2 cellular contexts compared by ENCODE assay signal in the genomic region with DNA sequence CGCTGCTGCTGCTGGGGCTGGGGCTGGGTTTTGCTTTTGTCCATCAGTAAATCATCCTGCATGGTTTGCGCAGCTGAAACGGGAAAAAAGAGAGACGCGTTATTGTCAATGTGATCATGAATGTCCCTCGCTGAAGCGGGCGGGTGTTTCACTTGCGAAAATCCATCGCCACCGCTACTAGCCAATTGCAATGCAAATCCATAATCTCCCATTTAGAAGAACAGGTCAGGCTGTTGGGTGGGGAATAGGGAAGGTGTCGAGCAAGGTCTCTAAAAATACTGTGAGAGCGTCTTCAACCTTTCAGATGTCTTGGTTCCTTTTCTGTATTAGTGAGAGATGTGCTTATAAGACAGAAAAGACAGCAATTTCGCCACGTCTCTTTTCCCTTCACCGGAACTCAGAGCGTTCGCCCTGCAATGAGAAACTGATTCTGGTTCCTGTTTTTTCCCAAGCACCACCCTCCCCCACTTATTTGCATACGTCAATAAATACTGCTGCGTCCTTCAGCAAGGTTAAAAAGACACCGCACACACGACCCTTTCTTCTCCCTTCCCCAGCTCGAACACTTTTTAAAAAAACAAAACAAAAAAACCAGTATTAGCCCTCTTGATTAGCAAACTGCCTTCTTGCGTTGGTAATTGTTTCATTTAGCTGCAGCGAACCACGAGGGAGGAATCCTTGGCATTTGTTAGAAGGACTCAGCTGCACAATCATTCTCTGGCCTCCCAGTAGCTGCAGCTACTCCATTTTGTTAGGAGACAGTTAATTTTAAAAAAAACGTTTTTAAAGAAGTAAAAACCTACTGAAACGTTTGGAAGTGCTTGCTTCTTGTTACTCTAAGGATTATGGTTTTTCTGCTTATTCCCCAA.
A peak's percentile ranks its signal among the peaks of the same experiment; 100 is the strongest.
TF ChIP-seq lines count a peak whose summit lies in the region.

No MANE protein-coding gene starts in this region.

TF ChIP-seq in WTC11, 78 proteins besides CTCF, POLR2A, EP300 and RAD21 (continued from another document):
- TF ChIP-seq, protein P1, sequence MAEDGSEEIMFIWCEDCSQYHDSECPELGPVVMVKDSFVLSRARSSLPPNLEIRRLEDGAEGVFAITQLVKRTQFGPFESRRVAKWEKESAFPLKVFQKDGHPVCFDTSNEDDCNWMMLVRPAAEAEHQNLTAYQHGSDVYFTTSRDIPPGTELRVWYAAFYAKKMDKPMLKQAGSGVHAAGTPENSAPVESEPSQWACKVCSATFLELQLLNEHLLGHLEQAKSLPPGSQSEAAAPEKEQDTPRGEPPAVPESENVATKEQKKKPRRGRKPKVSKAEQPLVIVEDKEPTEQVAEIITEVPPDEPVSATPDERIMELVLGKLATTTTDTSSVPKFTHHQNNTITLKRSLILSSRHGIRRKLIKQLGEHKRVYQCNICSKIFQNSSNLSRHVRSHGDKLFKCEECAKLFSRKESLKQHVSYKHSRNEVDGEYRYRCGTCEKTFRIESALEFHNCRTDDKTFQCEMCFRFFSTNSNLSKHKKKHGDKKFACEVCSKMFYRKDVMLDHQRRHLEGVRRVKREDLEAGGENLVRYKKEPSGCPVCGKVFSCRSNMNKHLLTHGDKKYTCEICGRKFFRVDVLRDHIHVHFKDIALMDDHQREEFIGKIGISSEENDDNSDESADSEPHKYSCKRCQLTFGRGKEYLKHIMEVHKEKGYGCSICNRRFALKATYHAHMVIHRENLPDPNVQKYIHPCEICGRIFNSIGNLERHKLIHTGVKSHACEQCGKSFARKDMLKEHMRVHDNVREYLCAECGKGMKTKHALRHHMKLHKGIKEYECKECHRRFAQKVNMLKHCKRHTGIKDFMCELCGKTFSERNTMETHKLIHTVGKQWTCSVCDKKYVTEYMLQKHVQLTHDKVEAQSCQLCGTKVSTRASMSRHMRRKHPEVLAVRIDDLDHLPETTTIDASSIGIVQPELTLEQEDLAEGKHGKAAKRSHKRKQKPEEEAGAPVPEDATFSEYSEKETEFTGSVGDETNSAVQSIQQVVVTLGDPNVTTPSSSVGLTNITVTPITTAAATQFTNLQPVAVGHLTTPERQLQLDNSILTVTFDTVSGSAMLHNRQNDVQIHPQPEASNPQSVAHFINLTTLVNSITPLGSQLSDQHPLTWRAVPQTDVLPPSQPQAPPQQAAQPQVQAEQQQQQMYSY (CRISPR knock-in tag; IDR thresholded peaks at IDR 0.05), result 0 out of 2 replicates have a peak, but pooled peaks have one; percentile 26

TF ChIP-seq in liver, 16 proteins besides CTCF, POLR2A, EP300 and RAD21 (continued from another document):
- TF ChIP-seq, protein P2, sequence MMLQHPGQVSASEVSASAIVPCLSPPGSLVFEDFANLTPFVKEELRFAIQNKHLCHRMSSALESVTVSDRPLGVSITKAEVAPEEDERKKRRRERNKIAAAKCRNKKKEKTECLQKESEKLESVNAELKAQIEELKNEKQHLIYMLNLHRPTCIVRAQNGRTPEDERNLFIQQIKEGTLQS (IDR thresholded peaks at IDR 0.05), result no peak
- TF ChIP-seq NR2F2 (IDR thresholded peaks at IDR 0.05), result no peak
